Comparison of ENCODE assay signal across 20 cellular contexts in the genomic region with DNA sequence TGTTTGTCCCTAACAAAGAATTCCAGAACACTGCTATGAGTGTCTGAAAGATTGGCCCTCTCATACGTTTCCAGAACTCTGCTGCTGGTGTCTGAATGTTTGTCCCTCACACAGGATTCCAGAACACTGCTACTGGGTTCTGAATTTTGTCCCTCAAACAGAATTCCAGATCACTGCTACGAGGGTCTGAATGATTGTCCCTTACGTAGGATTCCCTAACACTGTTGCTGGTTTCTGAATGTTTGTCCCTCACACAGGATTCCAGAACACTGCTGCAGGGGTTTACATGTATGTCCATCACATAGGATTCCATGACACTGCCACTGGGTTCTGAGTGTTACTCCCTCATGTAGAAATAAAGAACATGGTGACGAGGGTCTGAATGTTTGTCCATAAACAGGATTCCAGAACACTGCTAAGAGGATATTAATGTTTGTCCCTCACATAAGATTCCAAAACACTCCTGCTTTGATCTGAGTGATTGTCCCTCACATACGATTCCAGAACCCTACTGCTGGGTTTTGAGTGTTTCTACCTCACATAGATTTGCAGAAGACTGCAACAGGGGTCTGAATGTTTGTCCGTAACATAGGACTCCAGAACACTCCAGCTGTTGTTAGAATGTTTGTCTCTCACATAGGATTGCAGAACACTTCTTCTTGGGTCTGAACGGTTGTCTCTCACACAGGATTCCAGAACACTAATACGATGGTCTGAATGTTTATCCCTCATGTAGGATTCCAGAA.
DNase-seq lines count a peak whose midpoint lies in the region; ATAC-seq and TF ChIP-seq lines count a peak whose summit lies in the region.
"Had no signal": no experiment of that assay in that cellular context is flagged by ENCODE, and none has a peak within 500 bp of the region (broad histone marks: within the 10 kb centered on the region; RNA-seq: fewer than 3 reads in every experiment).

No MANE protein-coding gene starts in this region.

- H3K36me3 Mint-ChIP-seq in activated CD8-positive, alpha-beta memory T cell treated with anti-CD3 and anti-CD28 coated beads, Interleukin-2, amount 10 ng/mL, durations not matched to agents 7 days and 5 days, result peaks cover 2% of the 10 kb centered on the region
- peaks cover 4 to 69% (median 38%) of the 10 kb centered on the region in 5 donors for H3K36me3 Mint-ChIP-seq in naive thymus-derived CD4-positive, alpha-beta T cell
- H3K36me3 Mint-ChIP-seq in neural progenitor cell, result no peaks in the 10 kb centered on the region
- H3K36me3 Mint-ChIP-seq: CD14-positive monocyte had no signal

- H3K4me1 ChIP-seq in naive thymus-derived CD4-positive, alpha-beta T cell (ENCODE audit: control insufficient read depth in 2 of 2, insufficient read depth in 2 of 2, low read length in 2 of 2), result no peaks in the 10 kb centered on the region
- H3K4me1 ChIP-seq in upper lobe of left lung (no peaks in the 10 kb centered on the region), neural progenitor cell (no peaks in the 10 kb centered on the region)

- intact Hi-C loops in naive thymus-derived CD4-positive, alpha-beta T cell (cut with micrococcal nuclease), result no loop called here

- no peak overlapping the region for H3K4me3 ChIP-seq in naive thymus-derived CD4-positive, alpha-beta T cell (ENCODE audit: low read length)
- no peak overlapping the region for H3K4me3 ChIP-seq in upper lobe of left lung
- no peak overlapping the region for H3K4me3 ChIP-seq in neural progenitor cell
- H3K4me3 ChIP-seq: MG63 had no signal

- no peak overlapping the region for H3K27ac Mint-ChIP-seq in activated CD8-positive, alpha-beta memory T cell treated with anti-CD3 and anti-CD28 coated beads, Interleukin-2, amount 10 ng/mL, durations not matched to agents 7 days and 5 days
- no peak overlapping the region for H3K27ac Mint-ChIP-seq in naive thymus-derived CD4-positive, alpha-beta T cell
- H3K27ac Mint-ChIP-seq in neural progenitor cell, result no peak overlapping the region
- H3K27ac Mint-ChIP-seq: CD14-positive monocyte had no signal

- H3K27me3 Mint-ChIP-seq in activated CD8-positive, alpha-beta memory T cell treated with anti-CD3 and anti-CD28 coated beads, Interleukin-2, amount 10 ng/mL, durations not matched to agents 7 days and 5 days, result no peaks in the 10 kb centered on the region
- peaks cover 0 to 13% (median 9%) of the 10 kb centered on the region in 5 donors for H3K27me3 Mint-ChIP-seq in naive thymus-derived CD4-positive, alpha-beta T cell
- peaks cover 3% of the 10 kb centered on the region for H3K27me3 Mint-ChIP-seq in neural progenitor cell (ENCODE audit: insufficient read depth, low read depth)

- peaks cover 26% of the 10 kb centered on the region for H3K9me3 Mint-ChIP-seq in activated CD8-positive, alpha-beta memory T cell treated with anti-CD3 and anti-CD28 coated beads, Interleukin-2, amount 10 ng/mL, durations not matched to agents 7 days and 5 days (ENCODE audit: low read depth)
- peaks cover 5 to 98% (median 92%) of the 10 kb centered on the region in 11 donors for H3K9me3 Mint-ChIP-seq in naive thymus-derived CD4-positive, alpha-beta T cell
- peaks cover 88% of the 10 kb centered on the region for H3K9me3 Mint-ChIP-seq in neural progenitor cell

- WGBS in upper lobe of left lung, 2 donors, result 63 to 65% methylated on average over 8 of the region's 8 CpGs

- no peaks in the 10 kb centered on the region for H3F3A ChIP-seq in neural progenitor cell (ENCODE audit: low read depth)

- no peaks in the 10 kb centered on the region for H4K20me1 ChIP-seq in neural progenitor cell (ENCODE audit: low read depth)

- TF ChIP-seq EP300 in upper lobe of left lung (IDR thresholded peaks at IDR 0.05), result no peak

- no peaks in the 10 kb centered on the region for H3K36me3 ChIP-seq in naive thymus-derived CD4-positive, alpha-beta T cell (ENCODE audit: control insufficient read depth in 2 of 3, insufficient read depth in 3 of 3, low read length in 3 of 3)
- no peaks in the 10 kb centered on the region for H3K36me3 ChIP-seq in upper lobe of left lung
- no peaks in the 10 kb centered on the region for H3K36me3 ChIP-seq in neural progenitor cell
- H3K36me3 ChIP-seq: MG63 had no signal

- H3K4me3 Mint-ChIP-seq in activated CD8-positive, alpha-beta memory T cell treated with anti-CD3 and anti-CD28 coated beads, Interleukin-2, amount 10 ng/mL, durations not matched to agents 7 days and 5 days, result no peak overlapping the region
- H3K4me3 Mint-ChIP-seq in naive thymus-derived CD4-positive, alpha-beta T cell, result no peak overlapping the region
- H3K4me3 Mint-ChIP-seq in neural progenitor cell, result no peak overlapping the region
- H3K4me3 Mint-ChIP-seq: CD14-positive monocyte had no signal

- CTCF ChIA-PET in activated CD8-positive, alpha-beta memory T cell treated with anti-CD3 and anti-CD28 coated beads, Interleukin-2, amount 10 ng/mL, durations not matched to agents 7 days and 5 days (lab: Charles Lee), result no interaction called here
- CTCF ChIA-PET in naive thymus-derived CD4-positive, alpha-beta T cell (lab: Charles Lee), result no interaction called here

- H2AFZ ChIP-seq in neural progenitor cell (replicated peaks), result no peak overlapping the region

- no peak for ATAC-seq in activated CD8-positive, alpha-beta memory T cell treated with anti-CD3 and anti-CD28 coated beads, Interleukin-2, amount 10 ng/mL, durations not matched to agents 7 days and 5 days
- ATAC-seq in esophagus mucosa, result peak; percentile 35
- peak; percentile 14 for ATAC-seq in naive thymus-derived CD4-positive, alpha-beta T cell
- peak; percentile 19 to 23 for ATAC-seq in upper lobe of left lung (ENCODE audit: low FRiP score in 2 of 2)
- ATAC-seq: PC-3 had no signal

- TF ChIP-seq CTCF in upper lobe of left lung (IDR thresholded peaks at IDR 0.05), result no peak
- TF ChIP-seq CTCF in neural progenitor cell (IDR thresholded peaks at IDR 0.05), result no peak

- no peaks in the 10 kb centered on the region for H3K79me2 ChIP-seq in neural progenitor cell (ENCODE audit: low read depth)

- no peaks in the 10 kb centered on the region for H3K27me3 ChIP-seq in naive thymus-derived CD4-positive, alpha-beta T cell (ENCODE audit: control insufficient read depth in 2 of 2, insufficient read depth in 2 of 2, low read length in 2 of 2)
- no peaks in the 10 kb centered on the region for H3K27me3 ChIP-seq in upper lobe of left lung
- peaks cover 74% of the 10 kb centered on the region for H3K27me3 ChIP-seq in neural progenitor cell

- TF ChIP-seq POLR2A in upper lobe of left lung (IDR thresholded peaks at IDR 0.05), result no peak

- no peak overlapping the region for H3K27ac ChIP-seq in naive thymus-derived CD4-positive, alpha-beta T cell (ENCODE audit: low read depth, low read length)
- H3K27ac ChIP-seq in upper lobe of left lung (no peak overlapping the region), neural progenitor cell (no peak overlapping the region)
- H3K27ac ChIP-seq: 22Rv1 had no signal

- H3K9ac ChIP-seq in neural progenitor cell, result no peak overlapping the region

- no peaks in the 10 kb centered on the region for H3K4me1 Mint-ChIP-seq in activated CD8-positive, alpha-beta memory T cell treated with anti-CD3 and anti-CD28 coated beads, Interleukin-2, amount 10 ng/mL, durations not matched to agents 7 days and 5 days
- H3K4me1 Mint-ChIP-seq in naive thymus-derived CD4-positive, alpha-beta T cell, result no peaks in the 10 kb centered on the region
- H3K4me1 Mint-ChIP-seq in neural progenitor cell, result no peaks in the 10 kb centered on the region
- H3K4me1 Mint-ChIP-seq: CD14-positive monocyte had no signal

- no peak overlapping the region for H3K4me2 ChIP-seq in neural progenitor cell

- H3K9me3 ChIP-seq in naive thymus-derived CD4-positive, alpha-beta T cell (ENCODE audit: control insufficient read depth in 2 of 3, low read length in 3 of 3), result peaks cover 5 to 71% (median 24%) of the 10 kb centered on the region in 3 experiments
- peaks cover 49 to 89% (median 82%) of the 10 kb centered on the region in 4 donors for H3K9me3 ChIP-seq in upper lobe of left lung
- peaks cover 46% of the 10 kb centered on the region for H3K9me3 ChIP-seq in neural progenitor cell (ENCODE audit: low read depth)

- DNase-seq in activated CD8-positive, alpha-beta memory T cell treated with anti-CD3 and anti-CD28 coated beads for 24 hours, result peak; percentile 48
- DNase-seq in activated CD8-positive, alpha-beta memory T cell treated with anti-CD3 and anti-CD28 coated beads, Interleukin-2, amount 10 ng/mL, durations not matched to agents 7 days and 5 days, result no peak
- DNase-seq in naive thymus-derived CD4-positive, alpha-beta T cell, result no peak
- DNase-seq in upper lobe of left lung, result no peak
- DNase-seq in NCI-H2196 treated with DMSO at 0.1 percent for 48 hours (lab: John Stamatoyannopoulos, UW; ENCODE audit: unreplicated experiment), result no peak
- DNase-seq in neural progenitor cell (ENCODE audit: low spot score), result no peak
- DNase-seq in SKM-1 (lab: John Stamatoyannopoulos, UW; ENCODE audit: unreplicated experiment), result no peak
- DNase-seq: H7, Kasumi-1, MG63, NCI-H1048, NCI-H1436, NCI-H1930, NCI-H345, NCI-H524 treated with DMSO at 0.1 percent for 48 hours, PC-3, RPMI8226 had no signal

- POLR2A ChIA-PET in naive thymus-derived CD4-positive, alpha-beta T cell (lab: Charles Lee), result no interaction called here
